ENCODE assay signal across 9 cellular contexts in genomic region chr19:33226550-33227241, GRCh38. TPM values are rescaled to one million over a fixed set of nuclear protein-coding genes. Genes with fewer than 3 reads are reported as not detected.
A peak's percentile ranks its signal among the peaks of the same experiment; 100 is the strongest.
DNase-seq lines count a peak whose midpoint lies in the region; ATAC-seq and TF ChIP-seq lines count a peak whose summit lies in the region.
"Had no signal": no experiment of that assay in that cellular context is flagged by ENCODE, and none has a peak within 500 bp of the region (broad histone marks: within the 10 kb centered on the region; RNA-seq: fewer than 3 reads in every experiment).

No MANE protein-coding gene starts in this region.

- ATAC-seq in GM23338 (peak; percentile 81), GM19351 (IDR thresholded peaks at IDR 0.05; ENCODE audit: unreplicated experiment) (no peak)

- H3K36me3 Mint-ChIP-seq in GM23338 (ENCODE audit: low read depth) (peaks cover 16% of the 10 kb centered on the region), progenitor cell of endocrine pancreas (ENCODE audit: insufficient read depth) (peaks cover 12% of the 10 kb centered on the region)

- peak overlapping the region; percentile 66 for H3K4me3 ChIP-seq in GM23338
- no peak overlapping the region for H3K4me3 ChIP-seq in fibroblast of lung (replicated peaks in 1 of 4; ENCODE audit: control extremely low read depth in 1 of 4, insufficient read depth in 1 of 4, low read depth in 3 of 4, low read length in 4 of 4)

- peaks cover 27% of the 10 kb centered on the region for H3K9me3 Mint-ChIP-seq in GM23338
- H3K9me3 Mint-ChIP-seq in progenitor cell of endocrine pancreas (ENCODE audit: low read depth), result peaks cover 15% of the 10 kb centered on the region

- H3K27ac Mint-ChIP-seq in GM23338, result no peak overlapping the region
- no peak overlapping the region for H3K27ac Mint-ChIP-seq in progenitor cell of endocrine pancreas

- no peaks in the 10 kb centered on the region for H3K9me2 ChIP-seq in GM23338 (ENCODE audit: insufficient read depth)

- peaks cover 9% of the 10 kb centered on the region for H3K4me1 Mint-ChIP-seq in GM23338
- H3K4me1 Mint-ChIP-seq in progenitor cell of endocrine pancreas (ENCODE audit: low read depth), result no peaks in the 10 kb centered on the region

- peak; percentile 96 for DNase-seq in GM23338 (ENCODE audit: low spot score)
- peak; percentile 41 for DNase-seq in NCI-H748 treated with DMSO at 0.1 percent for 48 hours (lab: John Stamatoyannopoulos, UW)
- peak; percentile 9 to 16 for DNase-seq in fibroblast of lung (ENCODE audit: low read depth in 2 of 2)
- DNase-seq in progenitor cell of endocrine pancreas (ENCODE audit: low spot score, unreplicated experiment), result peak; percentile 37
- DNase-seq in GM20000 (ENCODE audit: low spot score), result no peak
- no peak for DNase-seq in mesenteric fat pad (ENCODE audit: low spot score)
- DNase-seq: effector CD8-positive, alpha-beta T cell had no signal

- no peak overlapping the region for H3K9ac ChIP-seq in fibroblast of lung (ENCODE audit: insufficient read depth, low read length)

- peak overlapping the region; percentile 97 for H2AFZ ChIP-seq in GM23338
- no peak overlapping the region for H2AFZ ChIP-seq in fibroblast of lung (ENCODE audit: low read length)

- H3K27me3 Mint-ChIP-seq in GM23338 (ENCODE audit: insufficient read depth, low read depth, poor library complexity) (peaks cover 38% of the 10 kb centered on the region), progenitor cell of endocrine pancreas (peaks cover 64% of the 10 kb centered on the region)

- H3F3A ChIP-seq in GM23338 (replicated peaks; ENCODE audit: low read depth), result peaks cover 4% of the 10 kb centered on the region; the same call in 1 of the 2 replicates

- H3K4me3 Mint-ChIP-seq in GM23338 (peak overlapping the region; percentile 75), progenitor cell of endocrine pancreas (ENCODE audit: low read depth) (peak overlapping the region; percentile 60)

- no peak for TF ChIP-seq CTCF in GM23338 (conservative IDR thresholded peaks at IDR 0.05; ENCODE audit: low read depth in 2 of 2)
- TF ChIP-seq CTCF in fibroblast of lung (conservative IDR thresholded peaks at IDR 0.05 in 1 of 2, IDR thresholded peaks at IDR 0.05 in 1 of 2; ENCODE audit: low read depth in 1 of 2, low read length in 2 of 2), result no peak
- no peak for TF ChIP-seq CTCF in progenitor cell of endocrine pancreas (IDR thresholded peaks at IDR 0.05; ENCODE audit: unreplicated experiment)
- no peak for TF ChIP-seq CTCF in GM20000 (IDR thresholded peaks at IDR 0.05; ENCODE audit: extremely low read depth, missing control alignments)

- H3K79me2 ChIP-seq in GM23338 (replicated peaks; ENCODE audit: insufficient read depth) (no peaks in the 10 kb centered on the region), fibroblast of lung (ENCODE audit: control insufficient read depth, insufficient read depth, low read length) (no peaks in the 10 kb centered on the region)

- H4K20me1 ChIP-seq in GM23338 (replicated peaks; ENCODE audit: insufficient read depth) (no peaks in the 10 kb centered on the region), fibroblast of lung (ENCODE audit: control insufficient read depth, extremely low read depth, insufficient read depth, low read length) (no peaks in the 10 kb centered on the region)

- peaks cover 42% of the 10 kb centered on the region for H3K27me3 ChIP-seq in GM23338 (ENCODE audit: insufficient read depth)
- peaks cover 34% of the 10 kb centered on the region for H3K27me3 ChIP-seq in fibroblast of lung (ENCODE audit: control insufficient read depth, insufficient read depth, low read length)

- H3K4me1 ChIP-seq in GM23338 (ENCODE audit: insufficient read depth) (0 out of 2 replicates have a peak, but pooled peaks cover 4% of the 10 kb centered on the region), fibroblast of lung (ENCODE audit: control insufficient read depth, extremely low read depth, insufficient read depth, low read length) (no peaks in the 10 kb centered on the region)

- H3K36me3 ChIP-seq in GM23338 (ENCODE audit: insufficient read depth) (no peaks in the 10 kb centered on the region), fibroblast of lung (ENCODE audit: control insufficient read depth, insufficient read depth, low read length) (no peaks in the 10 kb centered on the region)

- peak overlapping the region; percentile 91 for H3K4me2 ChIP-seq in GM23338
- peak overlapping the region; percentile 25 for H3K4me2 ChIP-seq in fibroblast of lung (ENCODE audit: extremely low read depth, insufficient read depth, low read length)

- H3K9me3 ChIP-seq in fibroblast of lung (ENCODE audit: control insufficient read depth, insufficient read depth, low read depth, low read length), result no peaks in the 10 kb centered on the region

- H3K27ac ChIP-seq in GM23338 (ENCODE audit: low read depth) (no peak overlapping the region), fibroblast of lung (ENCODE audit: insufficient read depth, low read length) (no peak overlapping the region)

TF ChIP-seq in GM23338, 12 proteins besides CTCF, POLR2A, EP300 and RAD21:
- TF ChIP-seq POLR2AphosphoS5 (IDR thresholded peaks at IDR 0.05; ENCODE audit: low read depth), result 0 out of 2 replicates have a peak, but pooled peaks have one; percentile 23
- TF ChIP-seq, protein P1, sequence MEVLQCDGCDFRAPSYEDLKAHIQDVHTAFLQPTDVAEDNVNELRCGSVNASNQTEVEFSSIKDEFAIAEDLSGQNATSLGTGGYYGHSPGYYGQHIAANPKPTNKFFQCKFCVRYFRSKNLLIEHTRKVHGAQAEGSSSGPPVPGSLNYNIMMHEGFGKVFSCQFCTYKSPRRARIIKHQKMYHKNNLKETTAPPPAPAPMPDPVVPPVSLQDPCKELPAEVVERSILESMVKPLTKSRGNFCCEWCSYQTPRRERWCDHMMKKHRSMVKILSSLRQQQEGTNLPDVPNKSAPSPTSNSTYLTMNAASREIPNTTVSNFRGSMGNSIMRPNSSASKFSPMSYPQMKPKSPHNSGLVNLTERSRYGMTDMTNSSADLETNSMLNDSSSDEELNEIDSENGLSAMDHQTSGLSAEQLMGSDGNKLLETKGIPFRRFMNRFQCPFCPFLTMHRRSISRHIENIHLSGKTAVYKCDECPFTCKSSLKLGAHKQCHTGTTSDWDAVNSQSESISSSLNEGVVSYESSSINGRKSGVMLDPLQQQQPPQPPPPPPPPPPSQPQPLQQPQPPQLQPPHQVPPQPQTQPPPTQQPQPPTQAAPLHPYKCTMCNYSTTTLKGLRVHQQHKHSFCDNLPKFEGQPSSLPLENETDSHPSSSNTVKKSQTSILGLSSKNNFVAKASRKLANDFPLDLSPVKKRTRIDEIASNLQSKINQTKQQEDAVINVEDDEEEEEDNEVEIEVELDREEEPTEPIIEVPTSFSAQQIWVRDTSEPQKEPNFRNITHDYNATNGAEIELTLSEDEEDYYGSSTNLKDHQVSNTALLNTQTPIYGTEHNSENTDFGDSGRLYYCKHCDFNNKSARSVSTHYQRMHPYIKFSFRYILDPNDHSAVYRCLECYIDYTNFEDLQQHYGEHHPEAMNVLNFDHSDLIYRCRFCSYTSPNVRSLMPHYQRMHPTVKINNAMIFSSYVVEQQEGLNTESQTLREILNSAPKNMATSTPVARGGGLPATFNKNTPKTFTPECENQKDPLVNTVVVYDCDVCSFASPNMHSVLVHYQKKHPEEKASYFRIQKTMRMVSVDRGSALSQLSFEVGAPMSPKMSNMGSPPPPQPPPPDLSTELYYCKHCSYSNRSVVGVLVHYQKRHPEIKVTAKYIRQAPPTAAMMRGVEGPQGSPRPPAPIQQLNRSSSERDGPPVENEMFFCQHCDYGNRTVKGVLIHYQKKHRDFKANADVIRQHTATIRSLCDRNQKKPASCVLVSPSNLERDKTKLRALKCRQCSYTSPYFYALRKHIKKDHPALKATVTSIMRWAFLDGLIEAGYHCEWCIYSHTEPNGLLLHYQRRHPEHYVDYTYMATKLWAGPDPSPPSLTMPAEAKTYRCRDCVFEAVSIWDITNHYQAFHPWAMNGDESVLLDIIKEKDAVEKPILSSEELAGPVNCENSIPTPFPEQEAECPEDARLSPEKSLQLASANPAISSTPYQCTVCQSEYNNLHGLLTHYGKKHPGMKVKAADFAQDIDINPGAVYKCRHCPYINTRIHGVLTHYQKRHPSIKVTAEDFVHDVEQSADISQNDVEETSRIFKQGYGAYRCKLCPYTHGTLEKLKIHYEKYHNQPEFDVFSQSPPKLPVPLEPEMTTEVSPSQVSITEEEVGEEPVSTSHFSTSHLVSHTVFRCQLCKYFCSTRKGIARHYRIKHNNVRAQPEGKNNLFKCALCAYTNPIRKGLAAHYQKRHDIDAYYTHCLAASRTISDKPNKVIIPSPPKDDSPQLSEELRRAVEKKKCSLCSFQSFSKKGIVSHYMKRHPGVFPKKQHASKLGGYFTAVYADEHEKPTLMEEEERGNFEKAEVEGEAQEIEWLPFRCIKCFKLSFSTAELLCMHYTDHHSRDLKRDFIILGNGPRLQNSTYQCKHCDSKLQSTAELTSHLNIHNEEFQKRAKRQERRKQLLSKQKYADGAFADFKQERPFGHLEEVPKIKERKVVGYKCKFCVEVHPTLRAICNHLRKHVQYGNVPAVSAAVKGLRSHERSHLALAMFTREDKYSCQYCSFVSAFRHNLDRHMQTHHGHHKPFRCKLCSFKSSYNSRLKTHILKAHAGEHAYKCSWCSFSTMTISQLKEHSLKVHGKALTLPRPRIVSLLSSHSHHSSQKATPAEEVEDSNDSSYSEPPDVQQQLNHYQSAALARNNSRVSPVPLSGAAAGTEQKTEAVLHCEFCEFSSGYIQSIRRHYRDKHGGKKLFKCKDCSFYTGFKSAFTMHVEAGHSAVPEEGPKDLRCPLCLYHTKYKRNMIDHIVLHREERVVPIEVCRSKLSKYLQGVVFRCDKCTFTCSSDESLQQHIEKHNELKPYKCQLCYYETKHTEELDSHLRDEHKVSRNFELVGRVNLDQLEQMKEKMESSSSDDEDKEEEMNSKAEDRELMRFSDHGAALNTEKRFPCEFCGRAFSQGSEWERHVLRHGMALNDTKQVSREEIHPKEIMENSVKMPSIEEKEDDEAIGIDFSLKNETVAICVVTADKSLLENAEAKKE (CRISPR knock-in tag; IDR thresholded peaks at IDR 0.05), result no peak

RNA-seq across cellular contexts. Expression of gene SLC7A10, which starts 1.0 kb away (rescaled TPM):
- total RNA-seq in GM23338 (2014; rRNA removed; shearing (Covaris generic)), result 2.6 and 6.3 TPM in 2 replicates
- polyA plus RNA-seq in GM23338 (2016; fragmentation: Nextera tagmentation; extraction: Ambion mirVana), result 2.5 and 3.3 TPM in 2 replicates
- total RNA-seq in fibroblast of lung, result not detected in 2 replicates
- polyA plus RNA-seq in fibroblast of lung, result not detected in 2 replicates
- not detected in 2 replicates for polyA plus RNA-seq in fibroblast of lung (2012)
- polyA minus RNA-seq in fibroblast of lung (ENCODE audit: low replicate concordance), result not detected in 2 replicates
- 0.48 and 0.98 TPM in 2 replicates for total RNA-seq in progenitor cell of endocrine pancreas
- total RNA-seq in mesenteric fat pad, result 24.2 TPM
- total RNA-seq: T-helper 1 cell treated with Interleukin-12 subunit alpha and Interleukin-12 subunit beta and Interleukin-4 antibody, amounts not matched to agents 30 ng/mL and 1 ng/mL, for 36 hours had no signal

RNA-seq across cellular contexts. Expression of gene LRP3, which starts 32.6 kb away (rescaled TPM):
- total RNA-seq in GM23338 (2014; rRNA removed; shearing (Covaris generic)), result 43.1 and 62.7 TPM in 2 replicates
- polyA plus RNA-seq in GM23338 (2016; fragmentation: Nextera tagmentation; extraction: Ambion mirVana) (3.5 and 4.3 TPM in 2 replicates), fibroblast of lung (4.0 and 5.9 TPM in 2 replicates)
- total RNA-seq in fibroblast of lung (24.4 and 28.2 TPM in 2 replicates), progenitor cell of endocrine pancreas (50.1 and 51.2 TPM in 2 replicates), mesenteric fat pad (43.3 TPM)
- 13.6 and 30.2 TPM in 2 replicates for polyA plus RNA-seq in fibroblast of lung (2012)
- 10.2 and 17.7 TPM in 2 replicates for polyA minus RNA-seq in fibroblast of lung (ENCODE audit: low replicate concordance)

Comparison
In these comparisons a context has a peak if more than half of its experiments do, and no peak if none do; other contexts are left out.
1. DNase-seq: peak in GM23338 (single experiment), NCI-H748 treated with DMSO at 0.1 percent for 48 hours (single experiment), fibroblast of lung (2 of 2) and progenitor cell of endocrine pancreas (single experiment); none in GM20000 (single experiment) and mesenteric fat pad (single experiment).